1 cellular context compared by ENCODE assay signal in the genomic region with DNA sequence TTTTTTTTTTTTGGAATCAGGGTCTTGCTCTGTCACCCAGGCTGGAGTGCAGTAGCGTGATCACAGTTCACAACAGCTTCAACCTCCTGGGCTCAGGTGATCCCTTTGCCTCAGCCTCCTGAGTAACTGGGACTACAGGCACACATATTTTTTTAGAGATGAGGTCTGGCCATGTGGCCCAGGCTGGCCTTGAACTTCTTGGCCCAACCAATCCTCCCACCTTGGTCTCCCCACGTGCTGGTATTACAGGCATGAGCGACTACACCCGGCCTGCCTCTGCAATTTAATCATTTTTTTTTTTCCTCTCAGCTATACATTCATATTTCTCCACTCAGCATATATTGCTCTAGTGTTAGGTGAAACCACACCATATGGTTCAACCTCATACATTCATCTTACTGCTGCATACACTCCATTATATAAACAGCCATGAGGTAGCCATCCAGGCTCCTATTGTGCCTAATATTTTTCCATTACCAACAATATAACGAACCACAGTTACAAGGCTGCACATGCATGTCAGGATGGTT.
TF ChIP-seq lines count a peak whose summit lies in the region.

No MANE protein-coding gene starts in this region.

TF ChIP-seq in IMR-90, 13 proteins besides CTCF, POLR2A, EP300 and RAD21 (continued from another document):
- TF ChIP-seq, protein P1, sequence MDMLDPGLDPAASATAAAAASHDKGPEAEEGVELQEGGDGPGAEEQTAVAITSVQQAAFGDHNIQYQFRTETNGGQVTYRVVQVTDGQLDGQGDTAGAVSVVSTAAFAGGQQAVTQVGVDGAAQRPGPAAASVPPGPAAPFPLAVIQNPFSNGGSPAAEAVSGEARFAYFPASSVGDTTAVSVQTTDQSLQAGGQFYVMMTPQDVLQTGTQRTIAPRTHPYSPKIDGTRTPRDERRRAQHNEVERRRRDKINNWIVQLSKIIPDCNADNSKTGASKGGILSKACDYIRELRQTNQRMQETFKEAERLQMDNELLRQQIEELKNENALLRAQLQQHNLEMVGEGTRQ (IDR thresholded peaks at IDR 0.05; ENCODE audit: low read depth, low read length): no peak
- TF ChIP-seq RFX5 (IDR thresholded peaks at IDR 0.05; ENCODE audit: low read depth, low read length) (no peak), FOS (IDR thresholded peaks at IDR 0.05; ENCODE audit: low read depth, low read length) (no peak), BHLHE40 (IDR thresholded peaks at IDR 0.05; ENCODE audit: low read depth, low read length) (no peak), SMC3 (IDR thresholded peaks at IDR 0.05; ENCODE audit: low read depth, low read length) (no peak), NFE2L2 (IDR thresholded peaks at IDR 0.05; ENCODE audit: low read depth, low read length) (no peak), MXI1 (IDR thresholded peaks at IDR 0.05; ENCODE audit: borderline replicate concordance, low read depth, low read length) (no peak), MAFK (IDR thresholded peaks at IDR 0.05; ENCODE audit: low read depth, low read length) (no peak), RCOR1 (IDR thresholded peaks at IDR 0.05; ENCODE audit: insufficient replicate concordance, low read length) (no peak), CEBPB (IDR thresholded peaks at IDR 0.05; ENCODE audit: low read depth, low read length) (no peak), CHD1 (IDR thresholded peaks at IDR 0.05; ENCODE audit: low read depth, low read length) (no peak)
